Comparison of ENCODE assay signal across 1 cellular context in the genomic region with DNA sequence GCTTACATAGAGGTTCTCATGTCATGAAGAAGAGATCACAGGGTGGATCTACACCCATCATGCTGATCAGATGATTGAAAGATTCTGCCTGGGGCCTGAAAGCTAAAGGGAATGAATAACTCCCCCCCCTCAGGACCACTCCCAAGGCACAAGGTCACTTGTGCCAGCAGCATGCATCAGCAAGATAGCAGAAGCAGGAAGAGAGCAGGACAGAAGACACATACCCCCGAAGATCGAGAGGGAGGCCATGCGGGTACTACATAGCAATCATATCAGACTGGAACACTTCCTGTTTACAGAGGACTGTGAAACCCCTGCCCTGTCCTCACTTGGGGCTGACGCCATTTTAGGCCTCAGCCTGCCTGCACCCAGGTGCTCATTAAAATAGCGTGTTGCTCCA.
TF ChIP-seq lines count a peak whose summit lies in the region.

No MANE protein-coding gene starts in this region.

TF ChIP-seq in GM12878, 131 proteins besides CTCF, POLR2A, EP300 and RAD21 (continued from another document):
- TF ChIP-seq YBX1 (IDR thresholded peaks at IDR 0.05) (no peak), ESRRA (IDR thresholded peaks at IDR 0.05; ENCODE audit: low read length) (no peak), HDGF (IDR thresholded peaks at IDR 0.05) (no peak), ZNF384 (IDR thresholded peaks at IDR 0.05; ENCODE audit: borderline replicate concordance, low read depth, low read length) (no peak), FOS (IDR thresholded peaks at IDR 0.05; ENCODE audit: borderline replicate concordance, extremely low read depth, insufficient read length) (no peak), KAT2A (conservative IDR thresholded peaks at IDR 0.05; ENCODE audit: control insufficient read depth, low read depth, low read length) (no peak), CREM (IDR thresholded peaks at IDR 0.05; ENCODE audit: low read depth) (no peak), TARDBP (IDR thresholded peaks at IDR 0.05; ENCODE audit: borderline replicate concordance) (no peak)
- TF ChIP-seq, protein P1, sequence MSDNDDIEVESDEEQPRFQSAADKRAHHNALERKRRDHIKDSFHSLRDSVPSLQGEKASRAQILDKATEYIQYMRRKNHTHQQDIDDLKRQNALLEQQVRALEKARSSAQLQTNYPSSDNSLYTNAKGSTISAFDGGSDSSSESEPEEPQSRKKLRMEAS (IDR thresholded peaks at IDR 0.05; ENCODE audit: low read depth, low read length): no peak
- TF ChIP-seq, protein P2, sequence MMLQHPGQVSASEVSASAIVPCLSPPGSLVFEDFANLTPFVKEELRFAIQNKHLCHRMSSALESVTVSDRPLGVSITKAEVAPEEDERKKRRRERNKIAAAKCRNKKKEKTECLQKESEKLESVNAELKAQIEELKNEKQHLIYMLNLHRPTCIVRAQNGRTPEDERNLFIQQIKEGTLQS (IDR thresholded peaks at IDR 0.05; ENCODE audit: borderline replicate concordance, extremely low read depth, low read depth, low read length): no peak
- TF ChIP-seq, protein P3, sequence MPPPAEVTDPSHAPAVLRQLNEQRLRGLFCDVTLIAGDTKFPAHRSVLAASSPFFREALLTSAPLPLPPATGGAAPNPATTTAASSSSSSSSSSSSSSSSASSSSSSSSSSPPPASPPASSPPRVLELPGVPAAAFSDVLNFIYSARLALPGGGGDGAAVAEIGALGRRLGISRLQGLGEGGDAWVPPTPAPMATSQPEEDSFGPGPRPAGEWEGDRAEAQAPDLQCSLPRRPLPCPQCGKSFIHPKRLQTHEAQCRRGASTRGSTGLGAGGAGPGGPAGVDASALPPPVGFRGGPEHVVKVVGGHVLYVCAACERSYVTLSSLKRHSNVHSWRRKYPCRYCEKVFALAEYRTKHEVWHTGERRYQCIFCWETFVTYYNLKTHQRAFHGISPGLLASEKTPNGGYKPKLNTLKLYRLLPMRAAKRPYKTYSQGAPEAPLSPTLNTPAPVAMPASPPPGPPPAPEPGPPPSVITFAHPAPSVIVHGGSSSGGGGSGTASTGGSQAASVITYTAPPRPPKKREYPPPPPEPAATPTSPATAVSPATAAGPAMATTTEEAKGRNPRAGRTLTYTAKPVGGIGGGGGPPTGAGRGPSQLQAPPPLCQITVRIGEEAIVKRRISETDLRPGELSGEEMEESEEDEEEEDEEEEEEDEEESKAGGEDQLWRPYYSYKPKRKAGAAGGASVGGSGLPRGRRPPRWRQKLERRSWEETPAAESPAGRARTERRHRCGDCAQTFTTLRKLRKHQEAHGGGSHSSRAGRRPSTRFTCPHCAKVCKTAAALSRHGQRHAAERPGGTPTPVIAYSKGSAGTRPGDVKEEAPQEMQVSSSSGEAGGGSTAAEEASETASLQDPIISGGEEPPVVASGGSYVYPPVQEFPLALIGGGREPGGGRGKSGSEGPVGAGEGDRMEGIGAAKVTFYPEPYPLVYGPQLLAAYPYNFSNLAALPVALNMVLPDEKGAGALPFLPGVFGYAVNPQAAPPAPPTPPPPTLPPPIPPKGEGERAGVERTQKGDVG (CRISPR knock-in tag; IDR thresholded peaks at IDR 0.05): no peak
TF ChIP-seq in GM12878: peak in this region for 0.
